ENCODE assay signal across 18 cellular contexts in the genomic region with DNA sequence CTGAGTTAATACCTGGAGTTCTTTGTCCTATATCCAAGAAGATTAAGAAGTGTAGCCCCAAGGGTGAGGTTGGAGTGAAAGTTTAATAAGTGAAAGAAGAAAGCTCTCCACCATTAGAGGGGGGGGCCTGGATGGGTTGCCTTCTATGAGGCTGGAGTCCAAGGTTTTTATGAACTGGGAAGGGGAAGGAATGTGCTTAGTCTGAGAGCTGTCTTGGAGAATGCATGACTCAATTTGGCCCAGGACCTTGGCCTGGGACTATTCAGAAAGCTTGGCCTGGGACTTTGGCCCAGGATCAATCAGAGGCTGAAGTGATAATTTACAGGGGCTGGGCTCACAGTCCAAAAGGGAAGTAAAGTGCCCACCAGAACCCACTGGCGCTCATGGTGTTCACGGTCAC.
A peak's percentile ranks its signal among the peaks of the same experiment; 100 is the strongest.
DNase-seq lines count a peak whose midpoint lies in the region; ATAC-seq and TF ChIP-seq lines count a peak whose summit lies in the region.
"Had no signal": no experiment of that assay in that cellular context is flagged by ENCODE, and none has a peak within 500 bp of the region (broad histone marks: within the 10 kb centered on the region; RNA-seq: fewer than 3 reads in every experiment).

No MANE protein-coding gene starts in this region.

- CTCF ChIA-PET in CD4-positive, alpha-beta memory T cell (lab: Charles Lee; ENCODE audit: partially characterized antibody): no interaction called here

- WGBS in aorta, 2 donors: 63 to 71% methylated on average over 2 of the region's 2 CpGs

- intact Hi-C loops in left ventricle myocardium superior (cut with micrococcal nuclease): no loop called here
- intact Hi-C loops in left ventricle myocardium inferior (cut with micrococcal nuclease): no loop called here
- intact Hi-C loops in aorta (cut with DNase I): no loop called here
- intact Hi-C loops in CD4-positive, alpha-beta memory T cell (cut with micrococcal nuclease): no loop called here

- H3K4me1 ChIP-seq in left ventricle myocardium inferior: no peaks in the 10 kb centered on the region
- no peaks in the 10 kb centered on the region for H3K4me1 ChIP-seq in aorta (ENCODE audit: control insufficient read depth in 1 of 2, insufficient read depth in 2 of 2, low read length in 2 of 2)
- no peaks in the 10 kb centered on the region for H3K4me1 ChIP-seq in CD4-positive, alpha-beta memory T cell (ENCODE audit: insufficient read depth, low read length)
- H3K4me1 ChIP-seq: Caco-2 had no signal

- no peak for DNase-seq in left ventricle myocardium superior
- no peak for DNase-seq in left ventricle myocardium inferior
- peak; percentile 11 for DNase-seq in GM04503 (ENCODE audit: low read depth)
- DNase-seq in fibroblast of the aortic adventitia (ENCODE audit: low read depth): peak; percentile 19
- no peak for DNase-seq in aorta
- no peak for DNase-seq in activated gamma-delta T cell (lab: John Stamatoyannopoulos, UW)
- no peak for DNase-seq in CD4-positive, alpha-beta memory T cell
- no peak for DNase-seq in DMS114 treated with DMSO at 0.1 percent for 48 hours (lab: John Stamatoyannopoulos, UW; ENCODE audit: unreplicated experiment)
- DNase-seq: ACHN; Caco-2; CD8-positive, alpha-beta memory T cell; DMS79; GF-D8; H7 had no signal

- POLR2A ChIA-PET in CD4-positive, alpha-beta memory T cell (lab: Charles Lee; ENCODE audit: partially characterized antibody): no interaction called here

- no peaks in the 10 kb centered on the region for H3K36me3 Mint-ChIP-seq in CD4-positive, alpha-beta memory T cell
- H3K36me3 Mint-ChIP-seq: CD14-positive monocyte; CD8-positive, alpha-beta memory T cell had no signal

- H3K4me3 ChIP-seq in left ventricle myocardium inferior: no peak overlapping the region
- H3K4me3 ChIP-seq in fibroblast of the aortic adventitia (ENCODE audit: low read depth, low read length): no peak overlapping the region
- H3K4me3 ChIP-seq in aorta (ENCODE audit: low read length in 2 of 2): no peak overlapping the region
- no peak overlapping the region for H3K4me3 ChIP-seq in CD4-positive, alpha-beta memory T cell (ENCODE audit: low read length in 2 of 2)
- H3K4me3 ChIP-seq: GM12878, GM23338, K562 had no signal

- H3K36me3 ChIP-seq in left ventricle myocardium inferior (no peaks in the 10 kb centered on the region), aorta (ENCODE audit: control insufficient read depth in 1 of 2, insufficient read depth in 2 of 2, low read length in 1 of 2) (no peaks in the 10 kb centered on the region)
- no peaks in the 10 kb centered on the region for H3K36me3 ChIP-seq in CD4-positive, alpha-beta memory T cell (ENCODE audit: insufficient read depth, low read length)

- H3K4me1 Mint-ChIP-seq in CD4-positive, alpha-beta memory T cell: no peaks in the 10 kb centered on the region
- H3K4me1 Mint-ChIP-seq: CD14-positive monocyte; CD8-positive, alpha-beta memory T cell had no signal

- H3K27me3 Mint-ChIP-seq in CD4-positive, alpha-beta memory T cell: no peaks in the 10 kb centered on the region
- H3K27me3 Mint-ChIP-seq: CD8-positive, alpha-beta memory T cell had no signal

- H3K9me3 ChIP-seq in left ventricle myocardium inferior (replicated peaks) (no peaks in the 10 kb centered on the region), aorta (ENCODE audit: control insufficient read depth, low read length) (no peaks in the 10 kb centered on the region)
- no peaks in the 10 kb centered on the region for H3K9me3 ChIP-seq in CD4-positive, alpha-beta memory T cell (ENCODE audit: control insufficient read depth in 1 of 2, low read length in 2 of 2)
- H3K9me3 ChIP-seq: Caco-2 had no signal

- H3K9me3 Mint-ChIP-seq in CD4-positive, alpha-beta memory T cell: peaks cover 0 to 4% (median 0%) of the 10 kb centered on the region in 8 donors

- TF ChIP-seq CTCF in left ventricle myocardium inferior (IDR thresholded peaks at IDR 0.05; ENCODE audit: borderline replicate concordance) (no peak), fibroblast of the aortic adventitia (IDR thresholded peaks at IDR 0.05; ENCODE audit: insufficient read depth, low read length) (no peak)

- H3K27ac Mint-ChIP-seq in CD4-positive, alpha-beta memory T cell: no peak overlapping the region
- H3K27ac Mint-ChIP-seq: CD8-positive, alpha-beta memory T cell; GM23338 had no signal

- peak; percentile 69 for ATAC-seq in left ventricle myocardium superior
- ATAC-seq in aorta (ENCODE audit: low FRiP score): peak; percentile 61
- ATAC-seq: GM12878, GM23338, K562 had no signal

- H3K27ac ChIP-seq in left ventricle myocardium inferior (replicated peaks) (no peak overlapping the region), aorta (ENCODE audit: low read depth in 1 of 2, low read length in 2 of 2) (no peak overlapping the region)
- H3K27ac ChIP-seq in CD4-positive, alpha-beta memory T cell (ENCODE audit: low read depth, low read length): no peak overlapping the region

- H3K27me3 ChIP-seq in left ventricle myocardium inferior (ENCODE audit: low read depth) (no peaks in the 10 kb centered on the region), aorta (ENCODE audit: control insufficient read depth in 1 of 2, insufficient read depth in 2 of 2, low read length in 1 of 2) (no peaks in the 10 kb centered on the region)
- no peaks in the 10 kb centered on the region for H3K27me3 ChIP-seq in CD4-positive, alpha-beta memory T cell (ENCODE audit: insufficient read depth, low read length)

- H3K4me3 Mint-ChIP-seq in CD4-positive, alpha-beta memory T cell: no peak overlapping the region
- H3K4me3 Mint-ChIP-seq: CD14-positive monocyte; CD8-positive, alpha-beta memory T cell; GM23338 had no signal

Comparison
In these comparisons a context has a peak if more than half of its experiments do, and no peak if none do; other contexts are left out.
1. DNase-seq: peak in GM04503 (single experiment) and fibroblast of the aortic adventitia (single experiment); none in left ventricle myocardium superior (single experiment), left ventricle myocardium inferior (single experiment), aorta (0 of 2), activated gamma-delta T cell (single experiment), CD4-positive, alpha-beta memory T cell (0 of 5) and DMS114 treated with DMSO at 0.1 percent for 48 hours (single experiment).